In genomic region chr13:110336681-110337080, GRCh38 we compare ENCODE assay signal across 19 cellular contexts. TPM values are rescaled to one million over a fixed set of nuclear protein-coding genes. Genes with fewer than 3 reads are reported as not detected.
DNase-seq lines count a peak whose midpoint lies in the region; ATAC-seq and TF ChIP-seq lines count a peak whose summit lies in the region.
"Had no signal": no experiment of that assay in that cellular context is flagged by ENCODE, and none has a peak within 500 bp of the region (broad histone marks: within the 10 kb centered on the region; RNA-seq: fewer than 3 reads in every experiment).

No MANE protein-coding gene starts in this region.

- TF ChIP-seq CTCF in heart left ventricle (IDR thresholded peaks at IDR 0.05), result no peak
- TF ChIP-seq CTCF in foreskin fibroblast (IDR thresholded peaks at IDR 0.05; ENCODE audit: low read depth, low read length), result no peak
- no peak for TF ChIP-seq CTCF in upper lobe of right lung (IDR thresholded peaks at IDR 0.05)

- H3K9ac ChIP-seq in rectal smooth muscle tissue (ENCODE audit: low read length), result no peak overlapping the region
- H3K9ac ChIP-seq: BLaER1 had no signal

- ATAC-seq in heart left ventricle (peak in 1 of 4 donors; percentile 23), Right ventricle myocardium superior (ENCODE audit: poor library complexity) (no peak), upper lobe of right lung (no peak)
- ATAC-seq: GM23338; stimulated activated memory B cell treated with anti-CD40 and anti-IgM and Interleukin-4, amounts not matched to agents 10 μg/mL and 1 μg/mL and 100 μg/mL, for 72 hours had no signal

- H3K9me3 ChIP-seq in heart left ventricle (no peaks in the 10 kb centered on the region), upper lobe of right lung (no peaks in the 10 kb centered on the region)

- H3K36me3 ChIP-seq in heart left ventricle, result peaks cover 0 to 15% (median 1%) of the 10 kb centered on the region in 9 donors
- H3K36me3 ChIP-seq in rectal smooth muscle tissue (ENCODE audit: control insufficient read depth, insufficient read depth, low read length), result peaks cover 3% of the 10 kb centered on the region
- H3K36me3 ChIP-seq in upper lobe of right lung, result no peaks in the 10 kb centered on the region
- H3K36me3 ChIP-seq: BLaER1 had no signal

- WGBS in heart left ventricle, 4 donors, result 39 to 55% (median 43%) methylated on average over 5 of the region's 5 CpGs

- H3K4me3 ChIP-seq in heart left ventricle, result no peak overlapping the region
- H3K4me3 ChIP-seq in foreskin fibroblast (ENCODE audit: low read depth in 1 of 2, low read length in 2 of 2), result no peak overlapping the region
- no peak overlapping the region for H3K4me3 ChIP-seq in rectal smooth muscle tissue (ENCODE audit: low read length)
- H3K4me3 ChIP-seq in upper lobe of right lung, result no peak overlapping the region
- H3K4me3 ChIP-seq: BLaER1, GM23338 had no signal

- DNase-seq in heart left ventricle, result peak in 1 of 5 donors; percentile 64
- no peak for DNase-seq in Right ventricle myocardium superior
- peak; percentile 37 to 63 for DNase-seq in foreskin fibroblast
- no peak for DNase-seq in upper lobe of right lung
- no peak for DNase-seq in NCI-H526 treated with DMSO at 0.1 percent for 48 hours (lab: John Stamatoyannopoulos, UW)
- no peak for DNase-seq in erythroblast (lab: John Stamatoyannopoulos, UW)
- no peak for DNase-seq in SHP77 (lab: John Stamatoyannopoulos, UW)
- DNase-seq: activated CD4-positive, alpha-beta T cell treated with anti-CD3 and anti-CD28 coated beads for 4 hours; activated effector memory CD4-positive, alpha-beta T cell treated with anti-CD3 and anti-CD28 coated beads, Interleukin-2, amount 50 U/mL, for 16 hours; central memory CD4-positive, alpha-beta T cell; effector CD8-positive, alpha-beta T cell; Karpas-422; midbrain; NCI-H1092 treated with DMSO at 0.1 percent for 48 hours; NCI-H510A had no signal

- intact Hi-C loops in heart left ventricle (cut with DNase I), result no loop called here
- intact Hi-C loops in Right ventricle myocardium superior (cut with DNase I), result no loop called here
- intact Hi-C loops in upper lobe of right lung (cut with DNase I), result no loop called here

- TF ChIP-seq POLR2A in heart left ventricle (IDR thresholded peaks at IDR 0.05), result no peak
- TF ChIP-seq POLR2A in erythroblast (IDR thresholded peaks at IDR 0.05; ENCODE audit: low read length), result no peak

- H3K27me3 ChIP-seq in heart left ventricle (no peaks in the 10 kb centered on the region), rectal smooth muscle tissue (ENCODE audit: control insufficient read depth, insufficient read depth, low read length) (no peaks in the 10 kb centered on the region), upper lobe of right lung (no peaks in the 10 kb centered on the region)
- H3K27me3 ChIP-seq: BLaER1 had no signal

- H3K4me1 ChIP-seq in heart left ventricle (peaks cover 21 to 92% (median 68%) of the 10 kb centered on the region in 12 donors), rectal smooth muscle tissue (ENCODE audit: control insufficient read depth, insufficient read depth, low read length) (peaks cover 87% of the 10 kb centered on the region), upper lobe of right lung (peaks cover 47% of the 10 kb centered on the region)

- H3K27ac ChIP-seq in heart left ventricle, result peak overlapping the region in 11 of 12 donors; percentile 0 to 95 (median 83)
- peak overlapping the region; percentile 95 for H3K27ac ChIP-seq in rectal smooth muscle tissue (ENCODE audit: low read depth, low read length)
- H3K27ac ChIP-seq in upper lobe of right lung, result peak overlapping the region; percentile 56
- H3K27ac ChIP-seq: BLaER1 had no signal

RNA-seq across cellular contexts. Expression of gene COL4A2, which starts 29.6 kb away (rescaled TPM):
- total RNA-seq in heart left ventricle (100 to 1,000 TPM in 8 of 9 donors, 10 to 100 TPM in 1; 94.0 to 377 (median 166) TPM), Right ventricle myocardium superior (91.2 TPM), upper lobe of right lung (273 TPM)
- 100 to 1,000 TPM in 1 of 2 donors, 10 to 100 TPM in 1; 92.4 to 220 TPM for polyA plus RNA-seq in heart left ventricle

RNA-seq across cellular contexts. Expression of gene COL4A1, which starts 29.7 kb away (rescaled TPM):
- 100 to 1,000 TPM in 8 of 9 donors, 10 to 100 TPM in 1; 91.9 to 428 (median 184) TPM for total RNA-seq in heart left ventricle
- polyA plus RNA-seq in heart left ventricle, result 100 to 1,000 TPM in 1 of 2 donors, 10 to 100 TPM in 1; 52.6 to 194 TPM
- 107 TPM for total RNA-seq in Right ventricle myocardium superior
- 242 TPM for total RNA-seq in upper lobe of right lung

Comparison
In these comparisons a context has a peak if more than half of its experiments do, and no peak if none do; other contexts are left out.
1. DNase-seq: peak in foreskin fibroblast (2 of 2); none in Right ventricle myocardium superior (single experiment), upper lobe of right lung (single experiment), NCI-H526 treated with DMSO at 0.1 percent for 48 hours (single experiment), erythroblast (0 of 2) and SHP77 (0 of 2).
2. Peak in every context shown above with its lines, with median percentiles within 50 percentile points of each other: H3K27ac ChIP-seq.